ENCODE assay signal across 3 cellular contexts in genomic region chr11:130852589-130852988, GRCh38.
"Had no signal": no experiment of that assay in that cellular context is flagged by ENCODE, and none has a peak within 500 bp of the region (broad histone marks: within the 10 kb centered on the region; RNA-seq: fewer than 3 reads in every experiment).

No MANE protein-coding gene starts in this region.

- DNase-seq: GDM1, GF-D8 had no signal

- H3K4me3 ChIP-seq: GM12878 had no signal

- ATAC-seq: GM12878 had no signal
